ENCODE assay signal across 27 cellular contexts in genomic region chr7:24597014-24597413, GRCh38. TPM values are rescaled to one million over a fixed set of nuclear protein-coding genes. Genes with fewer than 3 reads are reported as not detected.
A peak's percentile ranks its signal among the peaks of the same experiment; 100 is the strongest.
DNase-seq lines count a peak whose midpoint lies in the region; ATAC-seq, FAIRE-seq and TF ChIP-seq lines count a peak whose summit lies in the region.
"Had no signal": no experiment of that assay in that cellular context is flagged by ENCODE, and none has a peak within 500 bp of the region (broad histone marks: within the 10 kb centered on the region; RNA-seq: fewer than 3 reads in every experiment).

No MANE protein-coding gene starts in this region.

- no peak overlapping the region for H2BK120ac ChIP-seq in trophoblast cell (ENCODE audit: insufficient read depth, low read length, poor library complexity)

- no peaks in the 10 kb centered on the region for H3K36me3 ChIP-seq in GM06990 (ENCODE audit: control insufficient read depth, insufficient read depth, low read length)
- no peaks in the 10 kb centered on the region for H3K36me3 ChIP-seq in trophoblast cell (ENCODE audit: control insufficient read depth in 1 of 2, insufficient read depth in 2 of 2, low read length in 2 of 2)
- no peaks in the 10 kb centered on the region for H3K36me3 ChIP-seq in H7 (replicated peaks; ENCODE audit: control insufficient read depth, insufficient read depth, low read length)
- H3K36me3 ChIP-seq: cardiac muscle cell, esophagus squamous epithelium, gastrocnemius medialis, suprapubic skin, vagina had no signal

- no peak overlapping the region for H3K9ac ChIP-seq in trophoblast cell (ENCODE audit: low read length)

- no peak overlapping the region for H3K14ac ChIP-seq in trophoblast cell (ENCODE audit: low read length)

- H3K79me1 ChIP-seq in trophoblast cell (ENCODE audit: low read length), result no peaks in the 10 kb centered on the region

- H2AFZ ChIP-seq in trophoblast cell (ENCODE audit: insufficient read depth, low read length, poor library complexity), result no peak overlapping the region

- peak; percentile 42 for ATAC-seq in GM21786 (IDR thresholded peaks at IDR 0.05; ENCODE audit: unreplicated experiment)
- peak; percentile 37 for ATAC-seq in HG03565 (IDR thresholded peaks at IDR 0.05; ENCODE audit: unreplicated experiment)
- ATAC-seq: gastrocnemius medialis, sciatic nerve had no signal

- H3K79me2 ChIP-seq in trophoblast cell (ENCODE audit: control insufficient read depth, insufficient read depth, low read length, poor library complexity), result no peaks in the 10 kb centered on the region

- peak; percentile 33 for FAIRE-seq in GM12892 (lab: Jason Lieb, UNC)
- FAIRE-seq: RCC 7860 had no signal

- no peak overlapping the region for H2BK12ac ChIP-seq in trophoblast cell (ENCODE audit: low read length)

- no peak overlapping the region for H2AK5ac ChIP-seq in trophoblast cell (ENCODE audit: low read length)

- 100% methylated on average over 2 of the region's 3 CpGs for WGBS in trophoblast cell (ENCODE audit: extremely low coverage, insufficient coverage, insufficient read length)

- TF ChIP-seq POLR2A in GM12892 (IDR thresholded peaks at IDR 0.05; ENCODE audit: low read depth, low read length), result no peak

- no peak overlapping the region for H2BK5ac ChIP-seq in trophoblast cell (ENCODE audit: low read depth, low read length, poor library complexity)

- no peak overlapping the region for H3K27ac ChIP-seq in trophoblast cell (ENCODE audit: low read depth, low read length)
- H3K27ac ChIP-seq: cardiac muscle cell, esophagus squamous epithelium, gastrocnemius medialis, HL-60, SJCRH30, suprapubic skin, vagina had no signal

- H3K4me2 ChIP-seq in trophoblast cell (ENCODE audit: low read length), result no peak overlapping the region

- no peak overlapping the region for H3K4ac ChIP-seq in trophoblast cell (ENCODE audit: low read depth, low read length)

- H3K4me3 ChIP-seq in GM06990 (replicated peaks; ENCODE audit: low read depth, low read length), result peak overlapping the region; percentile 1; the same call in 1 of the 2 replicates
- no peak overlapping the region for H3K4me3 ChIP-seq in trophoblast cell (ENCODE audit: low read depth, low read length)
- H3K4me3 ChIP-seq in H7 (ENCODE audit: insufficient read depth, low read depth, low read length), result no peak overlapping the region
- H3K4me3 ChIP-seq: cardiac muscle cell, esophagus squamous epithelium, gastrocnemius medialis, SJCRH30, suprapubic skin, vagina had no signal

- no peak overlapping the region for H4K12ac ChIP-seq in trophoblast cell (ENCODE audit: low read depth, low read length)

- H3K27me3 ChIP-seq in GM06990 (replicated peaks; ENCODE audit: control insufficient read depth, insufficient read depth, low read length), result no peaks in the 10 kb centered on the region
- no peaks in the 10 kb centered on the region for H3K27me3 ChIP-seq in trophoblast cell (ENCODE audit: insufficient read depth, low read length)
- H3K27me3 ChIP-seq in H7 (ENCODE audit: control insufficient read depth, insufficient read depth, low read length), result no peaks in the 10 kb centered on the region
- H3K27me3 ChIP-seq: cardiac muscle cell, esophagus squamous epithelium, gastrocnemius medialis, SJCRH30, suprapubic skin, vagina had no signal

- no peaks in the 10 kb centered on the region for H3K9me3 ChIP-seq in trophoblast cell (ENCODE audit: insufficient read depth, low read depth, low read length)
- H3K9me3 ChIP-seq: esophagus squamous epithelium, gastrocnemius medialis, SJCRH30, suprapubic skin, vagina had no signal

- no peak overlapping the region for H4K8ac ChIP-seq in trophoblast cell (ENCODE audit: low read depth, low read length)

- H3K18ac ChIP-seq in trophoblast cell (ENCODE audit: low read length), result no peak overlapping the region

- no peak for TF ChIP-seq CTCF in GM06990 (IDR thresholded peaks at IDR 0.05; ENCODE audit: insufficient read depth, low read length, poor library complexity, severe bottlenecking)

- no peaks in the 10 kb centered on the region for H3K4me1 ChIP-seq in trophoblast cell (ENCODE audit: control insufficient read depth in 1 of 2, insufficient read depth in 2 of 2, low read length in 2 of 2)
- H3K4me1 ChIP-seq: esophagus squamous epithelium, SJCRH30, suprapubic skin, vagina had no signal

- peak; percentile 50 for DNase-seq in GM06990 (ENCODE audit: extremely low read depth, insufficient read length)
- DNase-seq in GM12892 (ENCODE audit: insufficient read length), result no peak
- no peak for DNase-seq in trophoblast cell
- no peak for DNase-seq in SKM-1 treated with dmso at 0.1 percent for 144 hours (lab: John Stamatoyannopoulos, UW; ENCODE audit: unreplicated experiment)
- no peak for DNase-seq in H7
- DNase-seq: activated CD4-positive, alpha-beta T cell treated with anti-CD3 and anti-CD28 coated beads for 48 hours; activated CD8-positive, alpha-beta memory T cell treated with anti-CD3 and anti-CD28 coated beads, Interleukin-2, amount 50 U/mL, for 48 hours; CD4-positive, alpha-beta T cell; cortex of kidney; endodermal cell; esophagus squamous epithelium; gastrocnemius medialis; HCEC 1CT; islet precursor cell; NCI-H1092 treated with DMSO at 0.1 percent for 48 hours; NCI-H510A treated with DMSO at 0.1 percent for 48 hours; NK-92 treated with Interleukin-12 subunit alpha and Interleukin-12 subunit beta, amount 100 ng/mL, for 24 hours; SJCRH30; stimulated activated CD8-positive, alpha-beta memory T cell treated with anti-CD3 and anti-CD28 coated beads, Interleukin-4, amount 100 ng/mL, for 48 hours had no signal

- H4K91ac ChIP-seq in trophoblast cell (ENCODE audit: low read depth, low read length), result no peak overlapping the region

- H3K23ac ChIP-seq in trophoblast cell (ENCODE audit: low read length), result no peak overlapping the region

RNA-seq across cellular contexts. Expression of gene PALS2, which starts 23.8 kb away (rescaled TPM):
- polyA plus RNA-seq in GM12892 (2012; ENCODE audit: missing spikeins), result 22.9 TPM
- 16.7 and 17.7 TPM in 2 replicates for polyA plus RNA-seq in trophoblast cell (2013)
- 25.3 and 35.6 TPM in 2 replicates for total RNA-seq in H7 (2014; rRNA removed; shearing (Covaris generic))
